In the genomic region with DNA sequence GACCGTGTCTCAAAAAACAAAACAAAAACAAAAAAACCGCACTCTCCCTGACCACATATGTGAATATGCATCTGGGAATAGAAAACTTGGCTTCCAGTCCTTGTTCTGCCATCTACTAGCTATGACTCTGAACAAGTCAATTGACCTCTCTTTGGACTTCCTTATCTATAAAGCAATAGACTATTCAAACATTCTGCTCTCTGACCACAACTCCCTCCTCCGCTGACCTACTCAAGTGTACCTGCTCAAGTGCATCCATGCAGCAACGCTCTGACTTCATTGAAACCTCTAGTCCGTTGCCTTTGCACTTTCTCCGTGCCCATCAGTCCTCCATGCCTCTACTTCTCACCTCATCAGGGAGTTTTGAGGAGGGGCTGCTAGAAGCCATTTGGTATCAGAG, we compare ENCODE assay signal across 16 cellular contexts. TPM values are rescaled to one million over a fixed set of nuclear protein-coding genes. Genes with fewer than 3 reads are reported as not detected.
A peak's percentile ranks its signal among the peaks of the same experiment; 100 is the strongest.
DNase-seq lines count a peak whose midpoint lies in the region; ATAC-seq, FAIRE-seq and TF ChIP-seq lines count a peak whose summit lies in the region.
"Had no signal": no experiment of that assay in that cellular context is flagged by ENCODE, and none has a peak within 500 bp of the region (broad histone marks: within the 10 kb centered on the region; RNA-seq: fewer than 3 reads in every experiment).

No MANE protein-coding gene starts in this region.

- TF ChIP-seq CTCF in kidney epithelial cell (IDR thresholded peaks at IDR 0.05; ENCODE audit: insufficient read depth, low read length, poor library complexity, severe bottlenecking): no peak

- peak; percentile 92 for DNase-seq in ACHN
- no peak for DNase-seq in HTR-8/SVneo (ENCODE audit: insufficient read length, low spot score)
- peak; percentile 69 for DNase-seq in kidney epithelial cell (ENCODE audit: low read depth)
- DNase-seq in NCI-H524 (lab: John Stamatoyannopoulos, UW): no peak
- DNase-seq in cerebellar cortex (ENCODE audit: low spot score): no peak
- DNase-seq in posterior vena cava (ENCODE audit: low spot score): no peak
- no peak for DNase-seq in activated naive CD4-positive, alpha-beta T cell treated with anti-CD3 and anti-CD28 coated beads, Interleukin-2, amount 50 U/mL, for 16 hours
- DNase-seq: erythroblast, H7, hippocampal formation, SK-N-SH, spleen had no signal

- H3K4me3 ChIP-seq in kidney epithelial cell (ENCODE audit: low read depth, low read length): no peak overlapping the region
- H3K4me3 ChIP-seq: A549, spleen, suprapubic skin had no signal

- H3K36me3 ChIP-seq in kidney epithelial cell (ENCODE audit: control insufficient read depth, insufficient read depth, low read length): no peaks in the 10 kb centered on the region
- H3K36me3 ChIP-seq: neutrophil, spleen, suprapubic skin had no signal

- ATAC-seq in GM18517 (IDR thresholded peaks at IDR 0.05; ENCODE audit: unreplicated experiment): peak; percentile 59

- H3K27me3 ChIP-seq in kidney epithelial cell (ENCODE audit: control insufficient read depth, insufficient read depth, low read length): peaks cover 22% of the 10 kb centered on the region
- H3K27me3 ChIP-seq: suprapubic skin had no signal

- in situ Hi-C loops in ACHN (cut with HindIII; ENCODE audit: low pct_ligation_motif_present, low pct_unique_long_range_greater_than_20kb, low sequenced_read_pairs): no loop called here

- peak; percentile 20 for FAIRE-seq in HTR-8/SVneo (lab: Jason Lieb, UNC)

- intact Hi-C loops in posterior vena cava (cut with DNase I): no loop called here

RNA-seq across cellular contexts. Expression of a gene that starts 52.5 kb away (rescaled TPM):
- 15.6 and 20.4 TPM in 2 replicates for total RNA-seq in kidney epithelial cell
- 10 to 100 TPM; 21.0 to 29.0 TPM for total RNA-seq in posterior vena cava

Comparison
In these comparisons a context has a peak if more than half of its experiments do, and no peak if none do; other contexts are left out.
1. DNase-seq: peak in ACHN (single experiment) and kidney epithelial cell (single experiment); none in HTR-8/SVneo (single experiment), NCI-H524 (0 of 2), cerebellar cortex (single experiment), posterior vena cava (single experiment) and activated naive CD4-positive, alpha-beta T cell treated with anti-CD3 and anti-CD28 coated beads, Interleukin-2, amount 50 U/mL, for 16 hours (single experiment).